Comparison of ENCODE assay signal across 26 cellular contexts in genomic region chr1:203593143-203593542, GRCh38. TPM values are rescaled to one million over a fixed set of nuclear protein-coding genes. Genes with fewer than 3 reads are reported as not detected.
A peak's percentile ranks its signal among the peaks of the same experiment; 100 is the strongest.
DNase-seq lines count a peak whose midpoint lies in the region; ATAC-seq and TF ChIP-seq lines count a peak whose summit lies in the region.
"Had no signal": no experiment of that assay in that cellular context is flagged by ENCODE, and none has a peak within 500 bp of the region (broad histone marks: within the 10 kb centered on the region; RNA-seq: fewer than 3 reads in every experiment).

No MANE protein-coding gene starts in this region.

- dilution Hi-C loops in IMR-90 (cut with HindIII; ENCODE audit: low sequenced_read_pairs, unreplicated experiment): no loop called here

- peak overlapping the region; percentile 72 for H3K4ac ChIP-seq in IMR-90 (ENCODE audit: low read depth, low read length)

- WGBS in IMR-90 (ENCODE audit: extremely low coverage in 2 of 2, insufficient read length in 1 of 2), 2 experiments: no CpG with 5 or more reads among the region's 2 CpGs
- 94% methylated on average over 2 of the region's 2 CpGs for WGBS in hepatocyte (ENCODE audit: low lambda C conversion rate, missing lambda C conversion rate)

- no peaks in the 10 kb centered on the region for H3K27me3 Mint-ChIP-seq in activated CD4-positive, alpha-beta T cell treated with anti-CD3 and anti-CD28 coated beads for 36 hours
- peaks cover 4% of the 10 kb centered on the region for H3K27me3 Mint-ChIP-seq in activated CD4-positive, alpha-beta T cell treated with anti-CD3 and anti-CD28 coated beads, Interleukin-2, amount 10 ng/mL, durations not matched to agents 7 days and 5 days
- H3K27me3 Mint-ChIP-seq in progenitor cell of endocrine pancreas: peaks cover 18% of the 10 kb centered on the region
- H3K27me3 Mint-ChIP-seq: stimulated activated naive CD8-positive, alpha-beta T cell treated with anti-CD3 and anti-CD28 coated beads, Interleukin-15, Interleukin-2, amounts not matched to agents 100 ng/mL and 50 ng/mL, for 24 hours had no signal

- POLR2A ChIA-PET in activated CD4-positive, alpha-beta T cell treated with anti-CD3 and anti-CD28 coated beads for 36 hours (lab: Charles Lee): interaction anchor here (1.8 kb wide), 1 partner anchor 36 kb away, joined by 5 read pairs; no protein-coding TSS in a partner anchor
- POLR2A ChIA-PET in activated CD4-positive, alpha-beta T cell treated with anti-CD3 and anti-CD28 coated beads, Interleukin-2, amount 10 ng/mL, durations not matched to agents 7 days and 5 days (lab: Charles Lee): no interaction called here
- POLR2A ChIA-PET in IMR-90 (lab: Charles Lee; ENCODE audit: unreplicated experiment): no interaction called here

- peak overlapping the region; percentile 38; the same call in 1 of the 2 replicates for H4K91ac ChIP-seq in IMR-90 (ENCODE audit: insufficient read depth, low read depth, low read length)

- CTCF ChIA-PET in activated CD4-positive, alpha-beta T cell treated with anti-CD3 and anti-CD28 coated beads for 36 hours (lab: Charles Lee): interaction anchor here (0.5 to 5.2 kb wide), 14 partner anchors 9 to 164 kb away, joined by 3 to 45 read pairs (median 4); partner anchors contain the start of gene ATP2B4
- CTCF ChIA-PET in activated CD4-positive, alpha-beta T cell treated with anti-CD3 and anti-CD28 coated beads, Interleukin-2, amount 10 ng/mL, durations not matched to agents 7 days and 5 days (lab: Charles Lee): interaction anchor here (0.5 to 2.6 kb wide), 11 partner anchors 8 to 251 kb away, joined by 3 to 11 read pairs (median 4); no protein-coding TSS in a partner anchor
- CTCF ChIA-PET in IMR-90 (lab: Yijun Ruan, JAX): no interaction called here

- ATAC-seq in activated CD4-positive, alpha-beta T cell treated with anti-CD3 and anti-CD28 coated beads for 36 hours: no peak
- no peak for ATAC-seq in IMR-90 (ENCODE audit: low read depth)

- DNase-seq in activated CD4-positive, alpha-beta T cell treated with anti-CD3 and anti-CD28 coated beads for 36 hours: no peak
- no peak for DNase-seq in activated CD4-positive, alpha-beta T cell treated with anti-CD3 and anti-CD28 coated beads, Interleukin-2, amount 10 ng/mL, durations not matched to agents 7 days and 5 days
- DNase-seq in IMR-90: no peak
- DNase-seq in hepatocyte (ENCODE audit: low spot score): no peak
- DNase-seq in progenitor cell of endocrine pancreas (ENCODE audit: low spot score, unreplicated experiment): no peak
- no peak for DNase-seq in activated naive CD4-positive, alpha-beta T cell treated with anti-CD3 and anti-CD28 coated beads, Interleukin-2, amount 50 U/mL, for 16 hours
- no peak for DNase-seq in DMS153 (lab: John Stamatoyannopoulos, UW)
- no peak for DNase-seq in SHP77 (lab: John Stamatoyannopoulos, UW)
- DNase-seq: aorta, GF-D8, GOT3, NCI-H1105 treated with DMSO at 0.1 percent for 48 hours, NCI-H187 treated with DMSO at 0.1 percent for 48 hours, NCI-H2171, NCI-H510A, retina had no signal

- peak overlapping the region in 1 of 2 experiments; percentile 57; a peak in 3 of 4 replicates for H4K8ac ChIP-seq in IMR-90 (ENCODE audit: low read depth in 2 of 2, low read length in 2 of 2)

- no peaks in the 10 kb centered on the region for H3K79me2 ChIP-seq in hepatocyte

- no peak overlapping the region for H3K9ac ChIP-seq in IMR-90 (ENCODE audit: low read depth, low read length)

- TF ChIP-seq CTCF in IMR-90 (conservative IDR thresholded peaks at IDR 0.05; ENCODE audit: low read depth, low read length): no peak
- TF ChIP-seq CTCF in hepatocyte (IDR thresholded peaks at IDR 0.05; ENCODE audit: poor library complexity): no peak
- no peak for TF ChIP-seq CTCF in progenitor cell of endocrine pancreas (IDR thresholded peaks at IDR 0.05; ENCODE audit: unreplicated experiment)

- intact Hi-C loops in activated CD4-positive, alpha-beta T cell treated with anti-CD3 and anti-CD28 coated beads for 36 hours (cut with DNase I, micrococcal nuclease): loop anchor here in 1 of 2 experiments (1.0 kb wide), 1 partner anchor 109 kb away; no protein-coding TSS in a partner anchor
- intact Hi-C loops in IMR-90 (cut with micrococcal nuclease): no loop called here

- H3K4me2 ChIP-seq in IMR-90 (ENCODE audit: low read depth, low read length) (no peak overlapping the region), hepatocyte (no peak overlapping the region)

- H3K14ac ChIP-seq in IMR-90 (replicated peaks; ENCODE audit: low read depth, low read length): peak overlapping the region; percentile 0

- peaks cover 13% of the 10 kb centered on the region for H3K4me1 Mint-ChIP-seq in activated CD4-positive, alpha-beta T cell treated with anti-CD3 and anti-CD28 coated beads for 36 hours
- peaks cover 12% of the 10 kb centered on the region for H3K4me1 Mint-ChIP-seq in activated CD4-positive, alpha-beta T cell treated with anti-CD3 and anti-CD28 coated beads, Interleukin-2, amount 10 ng/mL, durations not matched to agents 7 days and 5 days
- peaks cover 23% of the 10 kb centered on the region for H3K4me1 Mint-ChIP-seq in progenitor cell of endocrine pancreas (ENCODE audit: low read depth)
- H3K4me1 Mint-ChIP-seq: activated B cell treated with CpG ODN at 0.5 μM for 24 hours had no signal

- H3K27ac ChIP-seq in IMR-90 (ENCODE audit: insufficient read depth, low read length) (no peak overlapping the region), hepatocyte (peak overlapping the region; percentile 83)
- H3K27ac ChIP-seq: C4-2B, colonic mucosa, pancreas, SJSA1, thoracic aorta, vagina had no signal

- no peaks in the 10 kb centered on the region for H3K79me1 ChIP-seq in IMR-90 (ENCODE audit: low read depth in 1 of 2, low read length in 2 of 2)

- H3K9me2 ChIP-seq in hepatocyte (replicated peaks; ENCODE audit: insufficient read depth): no peaks in the 10 kb centered on the region

- peak overlapping the region; percentile 25 for H2BK5ac ChIP-seq in IMR-90 (ENCODE audit: low read depth, low read length, poor library complexity, severe bottlenecking)

- H4K20me1 ChIP-seq in IMR-90 (ENCODE audit: insufficient read depth, low read length) (no peaks in the 10 kb centered on the region), hepatocyte (ENCODE audit: insufficient read depth, poor library complexity, severe bottlenecking) (no peaks in the 10 kb centered on the region)

- H3K4me1 ChIP-seq in IMR-90 (ENCODE audit: control insufficient read depth, insufficient read depth, low read length) (peaks cover 25% of the 10 kb centered on the region), hepatocyte (ENCODE audit: insufficient read depth) (peaks cover 38% of the 10 kb centered on the region)
- H3K4me1 ChIP-seq: colonic mucosa had no signal

- H3K4me3 Mint-ChIP-seq in activated CD4-positive, alpha-beta T cell treated with anti-CD3 and anti-CD28 coated beads for 36 hours: no peak overlapping the region
- H3K4me3 Mint-ChIP-seq in activated CD4-positive, alpha-beta T cell treated with anti-CD3 and anti-CD28 coated beads, Interleukin-2, amount 10 ng/mL, durations not matched to agents 7 days and 5 days: no peak overlapping the region
- H3K4me3 Mint-ChIP-seq in progenitor cell of endocrine pancreas (ENCODE audit: low read depth): no peak overlapping the region
- H3K4me3 Mint-ChIP-seq: activated B cell treated with CpG ODN at 0.5 μM for 24 hours; naive thymus-derived CD4-positive, alpha-beta T cell; stimulated activated naive CD8-positive, alpha-beta T cell treated with anti-CD3 and anti-CD28 coated beads, Interleukin-15, Interleukin-2, amounts not matched to agents 100 ng/mL and 50 ng/mL, for 24 hours had no signal

- peak overlapping the region; percentile 90; the same call in 2 of the 3 replicates for H2BK15ac ChIP-seq in IMR-90 (ENCODE audit: low read depth, low read length)

- H2AK5ac ChIP-seq in IMR-90 (ENCODE audit: low read depth, low read length): peak overlapping the region; percentile 42; the same call in 1 of the 2 replicates

- peak overlapping the region; percentile 41; the same call in 1 of the 2 replicates for H4K5ac ChIP-seq in IMR-90 (ENCODE audit: low read depth, low read length)

- H2AK9ac ChIP-seq in IMR-90 (replicated peaks; ENCODE audit: low read depth, low read length, poor library complexity): no peak overlapping the region

- H3K36me3 Mint-ChIP-seq in activated CD4-positive, alpha-beta T cell treated with anti-CD3 and anti-CD28 coated beads for 36 hours (ENCODE audit: low read depth): no peaks in the 10 kb centered on the region
- H3K36me3 Mint-ChIP-seq in activated CD4-positive, alpha-beta T cell treated with anti-CD3 and anti-CD28 coated beads, Interleukin-2, amount 10 ng/mL, durations not matched to agents 7 days and 5 days (ENCODE audit: low read depth): no peaks in the 10 kb centered on the region
- no peaks in the 10 kb centered on the region for H3K36me3 Mint-ChIP-seq in progenitor cell of endocrine pancreas (ENCODE audit: insufficient read depth)
- H3K36me3 Mint-ChIP-seq: activated naive CD4-positive, alpha-beta T cell treated with anti-CD3 and anti-CD28 coated beads, Interleukin-2, amount 50 U/mL, for 72 hours; naive thymus-derived CD4-positive, alpha-beta T cell had no signal

- H3K18ac ChIP-seq in IMR-90 (ENCODE audit: low read depth, low read length): peak overlapping the region; percentile 38; the same call in 1 of the 2 replicates

- no peak overlapping the region for H3K4me3 ChIP-seq in IMR-90 (ENCODE audit: insufficient read depth, low read depth, low read length)
- no peak overlapping the region for H3K4me3 ChIP-seq in hepatocyte
- H3K4me3 ChIP-seq: colonic mucosa, pancreas, SJSA1, thoracic aorta, vagina had no signal

- no peaks in the 10 kb centered on the region for H3K9me3 Mint-ChIP-seq in activated CD4-positive, alpha-beta T cell treated with anti-CD3 and anti-CD28 coated beads for 36 hours (ENCODE audit: low read depth)
- no peaks in the 10 kb centered on the region for H3K9me3 Mint-ChIP-seq in activated CD4-positive, alpha-beta T cell treated with anti-CD3 and anti-CD28 coated beads, Interleukin-2, amount 10 ng/mL, durations not matched to agents 7 days and 5 days
- H3K9me3 Mint-ChIP-seq in progenitor cell of endocrine pancreas (ENCODE audit: low read depth): no peaks in the 10 kb centered on the region
- H3K9me3 Mint-ChIP-seq: activated B cell treated with CpG ODN at 0.5 μM for 24 hours; activated naive CD4-positive, alpha-beta T cell treated with anti-CD3 and anti-CD28 coated beads, Interleukin-2, amount 50 U/mL, for 72 hours; stimulated activated naive CD8-positive, alpha-beta T cell treated with anti-CD3 and anti-CD28 coated beads, Interleukin-15, Interleukin-2, amounts not matched to agents 100 ng/mL and 50 ng/mL, for 24 hours had no signal

- peak overlapping the region; percentile 60 for H2BK120ac ChIP-seq in IMR-90 (ENCODE audit: low read depth, low read length)

- H3K56ac ChIP-seq in IMR-90 (ENCODE audit: extremely low read depth, insufficient read depth, low read length): no peak overlapping the region

- TF ChIP-seq POLR2A in IMR-90 (IDR thresholded peaks at IDR 0.05; ENCODE audit: low read depth, low read length): no peak

- H2BK20ac ChIP-seq in IMR-90 (ENCODE audit: low read depth, low read length): peak overlapping the region; percentile 27; the same call in 1 of the 2 replicates

- H3K9me3 ChIP-seq in IMR-90 (ENCODE audit: control insufficient read depth, insufficient read depth, low read length) (no peaks in the 10 kb centered on the region), hepatocyte (ENCODE audit: low read depth) (no peaks in the 10 kb centered on the region)
- H3K9me3 ChIP-seq: colonic mucosa, pancreas, SJSA1, thoracic aorta, vagina had no signal

- H3K27ac Mint-ChIP-seq in activated CD4-positive, alpha-beta T cell treated with anti-CD3 and anti-CD28 coated beads for 36 hours: peak overlapping the region; percentile 40
- H3K27ac Mint-ChIP-seq in activated CD4-positive, alpha-beta T cell treated with anti-CD3 and anti-CD28 coated beads, Interleukin-2, amount 10 ng/mL, durations not matched to agents 7 days and 5 days: no peak overlapping the region
- peak overlapping the region; percentile 56 for H3K27ac Mint-ChIP-seq in progenitor cell of endocrine pancreas
- H3K27ac Mint-ChIP-seq: activated B cell treated with CpG ODN at 0.5 μM for 24 hours had no signal

- in situ Hi-C loops in IMR-90 (cut with MboI; ENCODE audit: low sequenced_read_pairs): no loop called here

- H2AFZ ChIP-seq in IMR-90 (replicated peaks; ENCODE audit: low read length, poor library complexity) (no peak overlapping the region), hepatocyte (no peak overlapping the region)

- no peak overlapping the region for H3K23ac ChIP-seq in IMR-90 (ENCODE audit: low read depth, low read length)

- H3K27me3 ChIP-seq in IMR-90 (ENCODE audit: control insufficient read depth, insufficient read depth, low read length): no peaks in the 10 kb centered on the region
- H3K27me3 ChIP-seq in hepatocyte: no peaks in the 10 kb centered on the region
- H3K27me3 ChIP-seq: colonic mucosa, pancreas, SJSA1, vagina had no signal

- BruUV-seq in IMR-90 (replicated peaks; lab: Mats Ljungman, UMichigan): no TSS peak

- TF ChIP-seq RAD21 in IMR-90 (IDR thresholded peaks at IDR 0.05; ENCODE audit: low read length): no peak

- peaks cover 20% of the 10 kb centered on the region for H3K9me1 ChIP-seq in IMR-90 (ENCODE audit: insufficient read depth, low read length)

- H3K36me3 ChIP-seq in IMR-90 (ENCODE audit: control insufficient read depth, insufficient read depth, low read length): no peaks in the 10 kb centered on the region
- H3K36me3 ChIP-seq in hepatocyte (replicated peaks; ENCODE audit: insufficient read depth, low read depth): no peaks in the 10 kb centered on the region
- H3K36me3 ChIP-seq: colonic mucosa, pancreas, SJSA1, thoracic aorta, vagina had no signal

RNA-seq across cellular contexts. Expression of gene ATP2B4, which starts 33.5 kb away (rescaled TPM):
- 10 to 100 TPM; 36.2 to 38.8 TPM for total RNA-seq in activated CD4-positive, alpha-beta T cell treated with anti-CD3 and anti-CD28 coated beads for 36 hours
- 10 to 100 TPM; 77.8 to 82.4 TPM for total RNA-seq in activated CD4-positive, alpha-beta T cell treated with anti-CD3 and anti-CD28 coated beads, Interleukin-2, amount 10 ng/mL, durations not matched to agents 7 days and 5 days
- total RNA-seq in IMR-90 (2012; rRNA removed) (290 and 311 TPM in 2 replicates), hepatocyte (60.6 and 64.0 TPM in 2 replicates), progenitor cell of endocrine pancreas (39.2 and 40.8 TPM in 2 replicates)
- polyA plus RNA-seq in IMR-90 (2012; rRNA removed) (172 TPM in 2 replicates), hepatocyte (30.7 and 34.5 TPM in 2 replicates)
- polyA plus RNA-seq in IMR-90 (2012; cell fraction: cytosol; rRNA removed): 65.5 and 87.1 TPM in 2 replicates
- 90.6 and 259 TPM in 2 replicates for polyA plus RNA-seq in IMR-90 (2012; cell fraction: nucleus; rRNA removed; ENCODE audit: low replicate concordance)
